34 cellular contexts compared by ENCODE assay signal in the genomic region with DNA sequence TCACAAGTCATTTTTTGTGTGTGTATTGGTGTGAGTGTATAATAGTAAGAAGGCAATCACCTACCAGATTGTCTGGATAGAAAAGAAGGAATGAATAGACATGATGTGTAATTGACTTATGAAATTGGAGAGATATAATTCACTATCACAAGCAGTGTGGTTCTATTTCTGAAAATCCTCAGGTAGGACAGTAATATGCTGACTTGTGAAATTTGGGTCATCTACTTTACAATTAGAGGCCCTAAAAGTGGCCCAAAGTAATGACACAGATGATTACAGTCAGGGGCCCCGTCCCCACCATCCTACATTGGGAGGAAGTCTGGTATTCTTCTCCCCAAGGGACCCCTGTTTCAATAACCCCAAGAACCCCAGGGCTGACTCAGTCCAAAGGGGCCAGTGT.
DNase-seq lines count a peak whose midpoint lies in the region; ATAC-seq, FAIRE-seq and TF ChIP-seq lines count a peak whose summit lies in the region.
"Had no signal": no experiment of that assay in that cellular context is flagged by ENCODE, and none has a peak within 500 bp of the region (broad histone marks: within the 10 kb centered on the region; RNA-seq: fewer than 3 reads in every experiment).

No MANE protein-coding gene starts in this region.

- no peak overlapping the region for H4K5ac ChIP-seq in IMR-90 (ENCODE audit: low read depth, low read length)

- H4K20me1 ChIP-seq in HepG2 (ENCODE audit: insufficient read depth, low read length) (no peaks in the 10 kb centered on the region), IMR-90 (ENCODE audit: insufficient read depth, low read length) (no peaks in the 10 kb centered on the region), K562 (replicated peaks; ENCODE audit: control insufficient read depth, insufficient read depth, low read length) (no peaks in the 10 kb centered on the region)
- H4K20me1 ChIP-seq: BLaER1; BLaER1 treated with 17β-estradiol and CSF1 and Interleukin-3, amounts not matched to agents 10 nM and 100 nM had no signal

- dilution Hi-C loops in IMR-90 (cut with HindIII; ENCODE audit: low sequenced_read_pairs, unreplicated experiment), result no loop called here

- H3K18ac ChIP-seq in IMR-90 (ENCODE audit: low read depth, low read length), result no peak overlapping the region

- H3K4me1 ChIP-seq in HepG2 (ENCODE audit: insufficient read depth, low read length) (no peaks in the 10 kb centered on the region), right lobe of liver (no peaks in the 10 kb centered on the region), A549 (no peaks in the 10 kb centered on the region), IMR-90 (ENCODE audit: control insufficient read depth, insufficient read depth, low read length) (no peaks in the 10 kb centered on the region), K562 (replicated peaks in 1 of 2; ENCODE audit: control insufficient read depth in 2 of 2, insufficient read depth in 2 of 2, low read length in 2 of 2) (no peaks in the 10 kb centered on the region), esophagus muscularis mucosa (no peaks in the 10 kb centered on the region)
- H3K4me1 ChIP-seq: BE2C; BLaER1; BLaER1 treated with 17β-estradiol and CSF1 and Interleukin-3, amounts not matched to agents 10 nM and 100 nM; Caco-2 had no signal

- no peak overlapping the region for H4K8ac ChIP-seq in IMR-90 (ENCODE audit: low read depth in 2 of 2, low read length in 2 of 2)

- POLR2A ChIA-PET in HepG2 (lab: Yijun Ruan, JAX) (no interaction called here), A549 (lab: Yijun Ruan, JAX) (no interaction called here), IMR-90 (lab: Charles Lee; ENCODE audit: unreplicated experiment) (no interaction called here), K562 (lab: Yijun Ruan, JAX) (no interaction called here)

- no peak overlapping the region for H2BK120ac ChIP-seq in IMR-90 (ENCODE audit: low read depth, low read length)

- H3K27me3 ChIP-seq in HepG2 (ENCODE audit: control insufficient read depth in 1 of 2, insufficient read depth in 2 of 2, low read length in 2 of 2) (no peaks in the 10 kb centered on the region; a peak in 1 of 5 replicates), right lobe of liver (no peaks in the 10 kb centered on the region), IMR-90 (ENCODE audit: control insufficient read depth, insufficient read depth, low read length) (no peaks in the 10 kb centered on the region), K562 (ENCODE audit: control insufficient read depth in 2 of 2, insufficient read depth in 2 of 2, low read length in 2 of 2) (no peaks in the 10 kb centered on the region), esophagus muscularis mucosa (no peaks in the 10 kb centered on the region)
- H3K27me3 ChIP-seq: BE2C; BLaER1; BLaER1 treated with 17β-estradiol and CSF1 and Interleukin-3, amounts not matched to agents 10 nM and 100 nM had no signal

- H3K79me2 ChIP-seq in HepG2 (ENCODE audit: insufficient read depth, low read length) (no peaks in the 10 kb centered on the region), K562 (ENCODE audit: control insufficient read depth, insufficient read depth, low read length) (no peaks in the 10 kb centered on the region)

- H3K9me3 ChIP-seq in HepG2 (ENCODE audit: low read length), result peaks cover 9% of the 10 kb centered on the region
- no peaks in the 10 kb centered on the region for H3K9me3 ChIP-seq in right lobe of liver
- no peaks in the 10 kb centered on the region for H3K9me3 ChIP-seq in A549
- peaks cover 6% of the 10 kb centered on the region for H3K9me3 ChIP-seq in IMR-90 (ENCODE audit: control insufficient read depth, insufficient read depth, low read length)
- H3K9me3 ChIP-seq in K562 (replicated peaks; ENCODE audit: control insufficient read depth, insufficient read depth, low read depth, low read length), result no peaks in the 10 kb centered on the region
- peaks cover 0 to 11% (median 2%) of the 10 kb centered on the region in 4 donors for H3K9me3 ChIP-seq in esophagus muscularis mucosa
- H3K9me3 ChIP-seq: BE2C, Caco-2 had no signal

- no peaks in the 10 kb centered on the region for H3K79me1 ChIP-seq in IMR-90 (ENCODE audit: low read depth in 1 of 2, low read length in 2 of 2)

- CTCF ChIA-PET in HepG2 (lab: Yijun Ruan, JAX; ENCODE audit: low intra/inter-chr PET ratio, low total read pairs) (no interaction called here), A549 (lab: Yijun Ruan, JAX) (no interaction called here), IMR-90 (lab: Yijun Ruan, JAX) (no interaction called here), K562 (lab: Yijun Ruan, JAX; ENCODE audit: low intra/inter-chr PET ratio) (no interaction called here)

- BruUV-seq in HepG2 (replicated peaks; lab: Mats Ljungman, UMichigan), result no TSS peak
- no TSS peak for BruUV-seq in IMR-90 (replicated peaks; lab: Mats Ljungman, UMichigan)
- BruUV-seq in K562 (replicated peaks; lab: Mats Ljungman, UMichigan), result no TSS peak

- no peak overlapping the region for H2BK5ac ChIP-seq in IMR-90 (ENCODE audit: low read depth, low read length, poor library complexity, severe bottlenecking)

- no peak overlapping the region for H4K91ac ChIP-seq in IMR-90 (ENCODE audit: insufficient read depth, low read depth, low read length)

- H3K9me1 ChIP-seq in IMR-90 (ENCODE audit: insufficient read depth, low read length) (no peaks in the 10 kb centered on the region), K562 (ENCODE audit: control insufficient read depth, insufficient read depth, low read length) (no peaks in the 10 kb centered on the region)

- no peak overlapping the region for H2AFZ ChIP-seq in HepG2 (ENCODE audit: low read length)
- H2AFZ ChIP-seq in IMR-90 (replicated peaks; ENCODE audit: low read length, poor library complexity), result no peak overlapping the region
- H2AFZ ChIP-seq in K562 (ENCODE audit: low read depth, low read length), result no peak overlapping the region

- ATAC-seq in HepG2 (no peak), right lobe of liver (no peak), A549 (no peak), IMR-90 (ENCODE audit: low read depth) (no peak), K562 (no peak), HG03159 (IDR thresholded peaks at IDR 0.05; ENCODE audit: unreplicated experiment) (no peak)
- ATAC-seq: CD8-positive, alpha-beta T cell had no signal

- TF ChIP-seq RAD21 in HepG2 (CRISPR knock-in tag; IDR thresholded peaks at IDR 0.05) (no peak), A549 (conservative IDR thresholded peaks at IDR 0.05 in 1 of 2, IDR thresholded peaks at IDR 0.05 in 1 of 2) (no peak), IMR-90 (IDR thresholded peaks at IDR 0.05; ENCODE audit: low read length) (no peak), K562 (CRISPR knock-in tag; conservative IDR thresholded peaks at IDR 0.05 in 1 of 2, IDR thresholded peaks at IDR 0.05 in 1 of 2) (no peak)

- no peak overlapping the region for H3K14ac ChIP-seq in IMR-90 (replicated peaks; ENCODE audit: low read depth, low read length)

- H2AK5ac ChIP-seq in IMR-90 (ENCODE audit: low read depth, low read length), result no peak overlapping the region

- H2BK15ac ChIP-seq in IMR-90 (ENCODE audit: low read depth, low read length), result no peak overlapping the region

- no peak overlapping the region for H2AK9ac ChIP-seq in IMR-90 (replicated peaks; ENCODE audit: low read depth, low read length, poor library complexity)

- TF ChIP-seq CTCF in HepG2 (CRISPR knock-in tag; IDR thresholded peaks at IDR 0.05) (no peak), right lobe of liver (IDR thresholded peaks at IDR 0.05) (no peak), A549 (IDR thresholded peaks at IDR 0.05) (no peak), IMR-90 (conservative IDR thresholded peaks at IDR 0.05; ENCODE audit: low read depth, low read length) (no peak), K562 (IDR thresholded peaks at IDR 0.05 in 2 of 3, conservative IDR thresholded peaks at IDR 0.05 in 1 of 3; ENCODE audit: insufficient read depth in 2 of 3, low read depth in 1 of 3, low read length in 3 of 3) (no peak), esophagus muscularis mucosa (IDR thresholded peaks at IDR 0.05) (no peak)

- FAIRE-seq in HepG2 (lab: Jason Lieb, UNC) (no peak), A549 (lab: Jason Lieb, UNC) (no peak), K562 (lab: Jason Lieb, UNC) (no peak)
- FAIRE-seq: A204.1, D721Med had no signal

- intact Hi-C loops in HepG2 (cut with micrococcal nuclease; ENCODE audit: unreplicated experiment) (no loop called here), right lobe of liver (cut with DNase I) (no loop called here), IMR-90 (cut with micrococcal nuclease) (no loop called here), K562 (cut with micrococcal nuclease) (no loop called here), esophagus muscularis mucosa (cut with DNase I) (no loop called here)

- no peak overlapping the region for H3K4ac ChIP-seq in IMR-90 (ENCODE audit: low read depth, low read length)

- H3K4me2 ChIP-seq in HepG2 (ENCODE audit: low read depth, low read length), result no peak overlapping the region
- no peak overlapping the region for H3K4me2 ChIP-seq in A549
- no peak overlapping the region for H3K4me2 ChIP-seq in IMR-90 (ENCODE audit: low read depth, low read length)
- no peak overlapping the region for H3K4me2 ChIP-seq in K562 (ENCODE audit: insufficient read depth, low read length)
- H3K4me2 ChIP-seq: BLaER1; BLaER1 treated with 17β-estradiol and CSF1 and Interleukin-3, amounts not matched to agents 10 nM and 100 nM had no signal

- no peak overlapping the region for H2BK20ac ChIP-seq in IMR-90 (ENCODE audit: low read depth, low read length)

- in situ Hi-C loops in HepG2 (cut with HindIII; ENCODE audit: extremely low pct_ligation_motif_present, low pct_unique_long_range_greater_than_20kb) (no loop called here), IMR-90 (cut with MboI; ENCODE audit: low sequenced_read_pairs) (no loop called here), K562 (cut with MboI) (no loop called here)

- no peaks in the 10 kb centered on the region for H3K36me3 ChIP-seq in HepG2 (replicated peaks in 1 of 2; ENCODE audit: control insufficient read depth in 1 of 2, insufficient read depth in 2 of 2, low read length in 2 of 2)
- H3K36me3 ChIP-seq in right lobe of liver, result no peaks in the 10 kb centered on the region
- H3K36me3 ChIP-seq in IMR-90 (ENCODE audit: control insufficient read depth, insufficient read depth, low read length), result no peaks in the 10 kb centered on the region
- no peaks in the 10 kb centered on the region for H3K36me3 ChIP-seq in K562 (ENCODE audit: control insufficient read depth, insufficient read depth, low read length)
- no peaks in the 10 kb centered on the region for H3K36me3 ChIP-seq in esophagus muscularis mucosa
- H3K36me3 ChIP-seq: BE2C; BLaER1; BLaER1 treated with 17β-estradiol and CSF1 and Interleukin-3, amounts not matched to agents 10 nM and 100 nM had no signal

- WGBS in HepG2 (ENCODE audit: low lambda C conversion rate), result 17% methylated on average over 1 of the region's 1 CpG
- WGBS in right lobe of liver (ENCODE audit: insufficient coverage, low coverage, low lambda C conversion rate, missing lambda C conversion rate), result 57% methylated on average over 1 of the region's 1 CpG
- 0% methylated on average over 1 of the region's 1 CpG for WGBS in A549 (ENCODE audit: missing lambda C conversion rate)
- WGBS in IMR-90 (ENCODE audit: extremely low coverage in 2 of 2, insufficient read length in 1 of 2), 2 experiments, result no CpG with 5 or more reads among the region's 1 CpG
- WGBS in K562 (ENCODE audit: insufficient coverage, low coverage, missing lambda C conversion rate), result 0% methylated on average over 1 of the region's 1 CpG
- WGBS in esophagus muscularis mucosa, result 78% methylated on average over 1 of the region's 1 CpG

- TF ChIP-seq POLR2A in HepG2 (IDR thresholded peaks at IDR 0.05; ENCODE audit: insufficient read depth in 1 of 2, low read depth in 2 of 2, low read length in 2 of 2) (no peak), right lobe of liver (IDR thresholded peaks at IDR 0.05) (no peak), A549 (IDR thresholded peaks at IDR 0.05; ENCODE audit: low read length) (no peak), IMR-90 (IDR thresholded peaks at IDR 0.05; ENCODE audit: low read depth, low read length) (no peak), K562 (conservative IDR thresholded peaks at IDR 0.05) (no peak), esophagus muscularis mucosa (IDR thresholded peaks at IDR 0.05; ENCODE audit: low read depth) (no peak)

- H3K4me3 ChIP-seq in HepG2 (replicated peaks in 1 of 3; ENCODE audit: insufficient read depth in 1 of 3, low read depth in 2 of 3, low read length in 3 of 3) (no peak overlapping the region), right lobe of liver (no peak overlapping the region), A549 (no peak overlapping the region), IMR-90 (ENCODE audit: insufficient read depth, low read depth, low read length) (no peak overlapping the region), K562 (no peak overlapping the region), esophagus muscularis mucosa (no peak overlapping the region)
- H3K4me3 ChIP-seq: BLaER1; BLaER1 treated with 17β-estradiol and CSF1 and Interleukin-3, amounts not matched to agents 10 nM and 100 nM had no signal

- DNase-seq in HepG2 (ENCODE audit: low spot score), result no peak
- DNase-seq in right lobe of liver, result no peak
- DNase-seq in A549 (ENCODE audit: low read depth in 1 of 2, low spot score in 1 of 2), result no peak
- DNase-seq in IMR-90, result no peak
- no peak for DNase-seq in K562 (ENCODE audit: extremely low read depth in 1 of 4, low spot score in 3 of 4)
- no peak for DNase-seq in anterior cingulate cortex (lab: John Stamatoyannopoulos, UW)
- no peak for DNase-seq in esophagus muscularis mucosa (ENCODE audit: extremely low spot score)
- DNase-seq: 8988T; ACHN; AML-193; BE2C; C1 segment of cervical spinal cord; Caco-2; Calu3; CD4-positive, alpha-beta memory T cell; CD4-positive, alpha-beta T cell; CD4-positive, CD25-positive, alpha-beta regulatory T cell; CD8-positive, alpha-beta memory T cell; CD8-positive, alpha-beta T cell; COR-L47; DMS 273 treated with DMSO at 0.1 percent for 48 hours; DMS153; DMS53; DMS79; DMS79 treated with DMSO at 0.1 percent for 48 hours; DND-41; EL had no signal

- TF ChIP-seq EP300 in HepG2 (IDR thresholded peaks at IDR 0.05; ENCODE audit: low read depth in 2 of 2, low read length in 2 of 2) (no peak), HepG2 (CRISPR knock-in tag; IDR thresholded peaks at IDR 0.05; ENCODE audit: borderline replicate concordance) (no peak), A549 (IDR thresholded peaks at IDR 0.05) (no peak), K562 (IDR thresholded peaks at IDR 0.05; ENCODE audit: low read length) (no peak), esophagus muscularis mucosa (IDR thresholded peaks at IDR 0.05) (no peak)

- H3K23ac ChIP-seq in IMR-90 (ENCODE audit: low read depth, low read length), result no peak overlapping the region

- no peak overlapping the region for H3K56ac ChIP-seq in IMR-90 (ENCODE audit: extremely low read depth, insufficient read depth, low read length)

- H3K9ac ChIP-seq in HepG2 (ENCODE audit: insufficient read depth, low read depth, low read length) (no peak overlapping the region), IMR-90 (ENCODE audit: low read depth, low read length) (no peak overlapping the region), K562 (ENCODE audit: insufficient read depth in 1 of 2, low read depth in 2 of 2, low read length in 2 of 2) (no peak overlapping the region)
- H3K9ac ChIP-seq: BLaER1; BLaER1 treated with 17β-estradiol and CSF1 and Interleukin-3, amounts not matched to agents 10 nM and 100 nM had no signal

- H3K27ac ChIP-seq in HepG2 (ENCODE audit: extremely low read length, insufficient read depth, low read length) (no peak overlapping the region), right lobe of liver (no peak overlapping the region), A549 (no peak overlapping the region), IMR-90 (ENCODE audit: insufficient read depth, low read length) (no peak overlapping the region), K562 (ENCODE audit: extremely low read depth, low read depth, low read length) (no peak overlapping the region), esophagus muscularis mucosa (replicated peaks in 1 of 4) (no peak overlapping the region)
- H3K27ac ChIP-seq: 22Rv1; BLaER1; BLaER1 treated with 17β-estradiol and CSF1 and Interleukin-3, amounts not matched to agents 10 nM and 100 nM; C4-2B had no signal
